In the genomic region with DNA sequence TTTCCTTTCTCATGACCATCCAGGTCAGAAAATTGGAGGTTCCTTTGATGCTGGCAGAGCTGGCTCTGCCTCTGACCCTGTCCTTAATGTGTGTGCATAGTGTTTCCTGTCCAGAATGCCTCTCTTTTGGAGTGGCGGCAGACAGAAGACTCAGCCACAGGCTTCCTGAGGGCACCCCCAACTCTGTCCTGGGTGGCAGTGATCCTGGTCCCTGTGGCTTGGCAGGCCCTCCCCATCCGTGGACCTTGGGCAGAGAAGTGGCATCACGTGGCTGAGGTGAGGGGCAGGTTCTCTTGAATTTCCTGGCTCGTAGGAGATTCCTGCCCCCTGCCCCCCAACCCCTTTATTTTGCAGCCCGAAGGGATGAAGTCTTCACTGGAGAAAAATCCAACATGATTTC, we compare ENCODE assay signal across 20 cellular contexts.
DNase-seq lines count a peak whose midpoint lies in the region; ATAC-seq and TF ChIP-seq lines count a peak whose summit lies in the region.
"Had no signal": no experiment of that assay in that cellular context is flagged by ENCODE, and none has a peak within 500 bp of the region (broad histone marks: within the 10 kb centered on the region; RNA-seq: fewer than 3 reads in every experiment).

No MANE protein-coding gene starts in this region.

- no peaks in the 10 kb centered on the region for H3K36me3 ChIP-seq in heart right ventricle
- no peaks in the 10 kb centered on the region for H3K36me3 ChIP-seq in right lobe of liver
- H3K36me3 ChIP-seq in urinary bladder (ENCODE audit: insufficient read depth), result no peaks in the 10 kb centered on the region
- H3K36me3 ChIP-seq: thoracic aorta had no signal

- H3K27ac Mint-ChIP-seq in progenitor cell of endocrine pancreas, result peak overlapping the region; percentile 2
- H3K27ac Mint-ChIP-seq: activated CD8-positive, alpha-beta T cell treated with anti-CD3 and anti-CD28 coated beads for 36 hours; stimulated activated memory B cell treated with anti-CD40 and anti-IgM and Interleukin-4, amounts not matched to agents 10 μg/mL and 1 μg/mL and 100 μg/mL, for 72 hours had no signal

- no peak overlapping the region for H3K4me3 ChIP-seq in heart right ventricle
- no peak overlapping the region for H3K4me3 ChIP-seq in right lobe of liver
- no peak overlapping the region for H3K4me3 ChIP-seq in urinary bladder (ENCODE audit: low read depth, low read length)
- H3K4me3 ChIP-seq: thoracic aorta had no signal

- TF ChIP-seq CTCF in heart right ventricle (IDR thresholded peaks at IDR 0.05) (no peak), right lobe of liver (IDR thresholded peaks at IDR 0.05) (no peak), progenitor cell of endocrine pancreas (IDR thresholded peaks at IDR 0.05; ENCODE audit: unreplicated experiment) (no peak)

- H3K4me1 ChIP-seq in heart right ventricle, result peaks cover 35 to 99% (median 89%) of the 10 kb centered on the region in 9 donors
- peaks cover 0 to 10% (median 0%) of the 10 kb centered on the region in 4 donors for H3K4me1 ChIP-seq in right lobe of liver
- no peaks in the 10 kb centered on the region for H3K4me1 ChIP-seq in urinary bladder (ENCODE audit: insufficient read depth)

- no peaks in the 10 kb centered on the region for H3K36me3 Mint-ChIP-seq in progenitor cell of endocrine pancreas (ENCODE audit: insufficient read depth)

- TF ChIP-seq POLR2A in right lobe of liver (IDR thresholded peaks at IDR 0.05), result no peak

- no peaks in the 10 kb centered on the region for H3K27me3 Mint-ChIP-seq in progenitor cell of endocrine pancreas
- H3K27me3 Mint-ChIP-seq: activated CD8-positive, alpha-beta T cell treated with anti-CD3 and anti-CD28 coated beads for 36 hours; brain; stimulated activated memory B cell treated with anti-CD40 and anti-IgM and Interleukin-4, amounts not matched to agents 10 μg/mL and 1 μg/mL and 100 μg/mL, for 72 hours had no signal

- DNase-seq in heart right ventricle (no peak), left ventricle myocardium superior (no peak), right lobe of liver (no peak), progenitor cell of endocrine pancreas (ENCODE audit: low spot score, unreplicated experiment) (no peak), NCI-H2029 treated with DMSO at 0.1 percent for 48 hours (lab: John Stamatoyannopoulos, UW) (no peak)
- DNase-seq: activated CD4-positive, CD25-positive, alpha-beta regulatory T cell treated with anti-CD3 and anti-CD28 coated beads, Interleukin-2, amount 50 U/mL, for 72 hours; activated CD8-positive, alpha-beta T cell treated with anti-CD3 and anti-CD28 coated beads for 36 hours; activated gamma-delta T cell; activated T-cell treated with anti-CD3 and anti-CD28 coated beads for 4 hours; KG1; NCI-H748 treated with DMSO at 0.1 percent for 48 hours; OCI-M1; SIG-M5; stimulated activated CD4-positive, alpha-beta T cell treated with anti-CD3 and anti-CD28 coated beads, Interleukin-2, amount 100 ng/mL, for 24 hours had no signal

- H3K27ac ChIP-seq in heart right ventricle, result peak overlapping the region; percentile 57 to 92 (median 83)
- H3K27ac ChIP-seq in right lobe of liver, result peak overlapping the region; percentile 36 to 57 (median 40)
- peak overlapping the region; percentile 35 for H3K27ac ChIP-seq in urinary bladder (ENCODE audit: low read depth)
- H3K27ac ChIP-seq: thoracic aorta had no signal

- ATAC-seq in heart right ventricle, result peak in 1 of 8 donors; percentile 1
- ATAC-seq in left ventricle myocardium superior, result no peak
- no peak for ATAC-seq in right lobe of liver
- no peak for ATAC-seq in GM18502 (IDR thresholded peaks at IDR 0.05; ENCODE audit: poor library complexity, unreplicated experiment)
- ATAC-seq in HG03442 (IDR thresholded peaks at IDR 0.05; ENCODE audit: unreplicated experiment), result no peak
- ATAC-seq: activated CD8-positive, alpha-beta T cell treated with anti-CD3 and anti-CD28 coated beads for 36 hours; stimulated activated memory B cell treated with anti-CD40 and anti-IgM and Interleukin-4, amounts not matched to agents 10 μg/mL and 1 μg/mL and 100 μg/mL, for 72 hours had no signal

- H3K4me1 Mint-ChIP-seq in progenitor cell of endocrine pancreas (ENCODE audit: low read depth), result peaks cover 44% of the 10 kb centered on the region

- 65 to 66% methylated on average over 5 of the region's 5 CpGs for WGBS in heart right ventricle, 2 donors
- 71% methylated on average over 1 of the region's 5 CpGs for WGBS in right lobe of liver (ENCODE audit: insufficient coverage, low coverage, low lambda C conversion rate, missing lambda C conversion rate)
- WGBS in urinary bladder, result 77% methylated on average over 5 of the region's 5 CpGs

- H3K9me3 ChIP-seq in heart right ventricle (no peaks in the 10 kb centered on the region), right lobe of liver (no peaks in the 10 kb centered on the region)
- H3K9me3 ChIP-seq: thoracic aorta had no signal

- intact Hi-C loops in heart right ventricle (cut with DNase I) (loop anchor here in 3 of 10 donors (5.0 kb wide), 2 partner anchors 37 to 42 kb away; no protein-coding TSS in a partner anchor), left ventricle myocardium superior (cut with micrococcal nuclease) (no loop called here), right lobe of liver (cut with DNase I) (no loop called here)

- H3K27me3 ChIP-seq in heart right ventricle, result no peaks in the 10 kb centered on the region
- H3K27me3 ChIP-seq in right lobe of liver, result no peaks in the 10 kb centered on the region

- no peaks in the 10 kb centered on the region for H3K9me3 Mint-ChIP-seq in progenitor cell of endocrine pancreas (ENCODE audit: low read depth)
- H3K9me3 Mint-ChIP-seq: activated CD8-positive, alpha-beta T cell treated with anti-CD3 and anti-CD28 coated beads for 36 hours; stimulated activated memory B cell treated with anti-CD40 and anti-IgM and Interleukin-4, amounts not matched to agents 10 μg/mL and 1 μg/mL and 100 μg/mL, for 72 hours had no signal

- H3K4me3 Mint-ChIP-seq in progenitor cell of endocrine pancreas (ENCODE audit: low read depth), result no peak overlapping the region
- H3K4me3 Mint-ChIP-seq: activated CD8-positive, alpha-beta T cell treated with anti-CD3 and anti-CD28 coated beads for 36 hours; stimulated activated memory B cell treated with anti-CD40 and anti-IgM and Interleukin-4, amounts not matched to agents 10 μg/mL and 1 μg/mL and 100 μg/mL, for 72 hours had no signal
